1 cellular context compared by ENCODE assay signal in genomic region chr5:106142131-106142530, GRCh38.
TF ChIP-seq lines count a peak whose summit lies in the region.

No MANE protein-coding gene starts in this region.

TF ChIP-seq in SK-N-SH treated with all-trans-retinoic acid at 6 μM for 48 hours, 23 proteins besides CTCF, POLR2A, EP300 and RAD21 (continued from another document):
- TF ChIP-seq, protein P1, sequence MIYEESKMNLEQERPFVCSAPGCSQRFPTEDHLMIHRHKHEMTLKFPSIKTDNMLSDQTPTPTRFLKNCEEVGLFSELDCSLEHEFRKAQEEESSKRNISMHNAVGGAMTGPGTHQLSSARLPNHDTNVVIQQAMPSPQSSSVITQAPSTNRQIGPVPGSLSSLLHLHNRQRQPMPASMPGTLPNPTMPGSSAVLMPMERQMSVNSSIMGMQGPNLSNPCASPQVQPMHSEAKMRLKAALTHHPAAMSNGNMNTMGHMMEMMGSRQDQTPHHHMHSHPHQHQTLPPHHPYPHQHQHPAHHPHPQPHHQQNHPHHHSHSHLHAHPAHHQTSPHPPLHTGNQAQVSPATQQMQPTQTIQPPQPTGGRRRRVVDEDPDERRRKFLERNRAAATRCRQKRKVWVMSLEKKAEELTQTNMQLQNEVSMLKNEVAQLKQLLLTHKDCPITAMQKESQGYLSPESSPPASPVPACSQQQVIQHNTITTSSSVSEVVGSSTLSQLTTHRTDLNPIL (CRISPR knock-in tag; IDR thresholded peaks at IDR 0.05; ENCODE audit: low read depth), result no peak
- TF ChIP-seq ZNF8 (CRISPR knock-in tag; IDR thresholded peaks at IDR 0.05), result no peak
- no peak for TF ChIP-seq ZFP3 (CRISPR knock-in tag; IDR thresholded peaks at IDR 0.05)
- TF ChIP-seq ISL1 (CRISPR knock-in tag; IDR thresholded peaks at IDR 0.05), result no peak
- no peak for TF ChIP-seq GLIS3 (CRISPR knock-in tag; IDR thresholded peaks at IDR 0.05)
- no peak for TF ChIP-seq RARB (CRISPR knock-in tag; IDR thresholded peaks at IDR 0.05)
- TF ChIP-seq ZC3H10 (CRISPR knock-in tag; IDR thresholded peaks at IDR 0.05), result no peak
- TF ChIP-seq ARNTL (CRISPR knock-in tag; IDR thresholded peaks at IDR 0.05; ENCODE audit: borderline replicate concordance, low read depth), result no peak
- no peak for TF ChIP-seq ESRRG (CRISPR knock-in tag; IDR thresholded peaks at IDR 0.05)
- TF ChIP-seq, protein P2, sequence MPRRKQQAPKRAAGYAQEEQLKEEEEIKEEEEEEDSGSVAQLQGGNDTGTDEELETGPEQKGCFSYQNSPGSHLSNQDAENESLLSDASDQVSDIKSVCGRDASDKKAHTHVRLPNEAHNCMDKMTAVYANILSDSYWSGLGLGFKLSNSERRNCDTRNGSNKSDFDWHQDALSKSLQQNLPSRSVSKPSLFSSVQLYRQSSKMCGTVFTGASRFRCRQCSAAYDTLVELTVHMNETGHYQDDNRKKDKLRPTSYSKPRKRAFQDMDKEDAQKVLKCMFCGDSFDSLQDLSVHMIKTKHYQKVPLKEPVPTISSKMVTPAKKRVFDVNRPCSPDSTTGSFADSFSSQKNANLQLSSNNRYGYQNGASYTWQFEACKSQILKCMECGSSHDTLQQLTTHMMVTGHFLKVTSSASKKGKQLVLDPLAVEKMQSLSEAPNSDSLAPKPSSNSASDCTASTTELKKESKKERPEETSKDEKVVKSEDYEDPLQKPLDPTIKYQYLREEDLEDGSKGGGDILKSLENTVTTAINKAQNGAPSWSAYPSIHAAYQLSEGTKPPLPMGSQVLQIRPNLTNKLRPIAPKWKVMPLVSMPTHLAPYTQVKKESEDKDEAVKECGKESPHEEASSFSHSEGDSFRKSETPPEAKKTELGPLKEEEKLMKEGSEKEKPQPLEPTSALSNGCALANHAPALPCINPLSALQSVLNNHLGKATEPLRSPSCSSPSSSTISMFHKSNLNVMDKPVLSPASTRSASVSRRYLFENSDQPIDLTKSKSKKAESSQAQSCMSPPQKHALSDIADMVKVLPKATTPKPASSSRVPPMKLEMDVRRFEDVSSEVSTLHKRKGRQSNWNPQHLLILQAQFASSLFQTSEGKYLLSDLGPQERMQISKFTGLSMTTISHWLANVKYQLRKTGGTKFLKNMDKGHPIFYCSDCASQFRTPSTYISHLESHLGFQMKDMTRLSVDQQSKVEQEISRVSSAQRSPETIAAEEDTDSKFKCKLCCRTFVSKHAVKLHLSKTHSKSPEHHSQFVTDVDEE (CRISPR knock-in tag; IDR thresholded peaks at IDR 0.05), result no peak
- TF ChIP-seq, protein P3, sequence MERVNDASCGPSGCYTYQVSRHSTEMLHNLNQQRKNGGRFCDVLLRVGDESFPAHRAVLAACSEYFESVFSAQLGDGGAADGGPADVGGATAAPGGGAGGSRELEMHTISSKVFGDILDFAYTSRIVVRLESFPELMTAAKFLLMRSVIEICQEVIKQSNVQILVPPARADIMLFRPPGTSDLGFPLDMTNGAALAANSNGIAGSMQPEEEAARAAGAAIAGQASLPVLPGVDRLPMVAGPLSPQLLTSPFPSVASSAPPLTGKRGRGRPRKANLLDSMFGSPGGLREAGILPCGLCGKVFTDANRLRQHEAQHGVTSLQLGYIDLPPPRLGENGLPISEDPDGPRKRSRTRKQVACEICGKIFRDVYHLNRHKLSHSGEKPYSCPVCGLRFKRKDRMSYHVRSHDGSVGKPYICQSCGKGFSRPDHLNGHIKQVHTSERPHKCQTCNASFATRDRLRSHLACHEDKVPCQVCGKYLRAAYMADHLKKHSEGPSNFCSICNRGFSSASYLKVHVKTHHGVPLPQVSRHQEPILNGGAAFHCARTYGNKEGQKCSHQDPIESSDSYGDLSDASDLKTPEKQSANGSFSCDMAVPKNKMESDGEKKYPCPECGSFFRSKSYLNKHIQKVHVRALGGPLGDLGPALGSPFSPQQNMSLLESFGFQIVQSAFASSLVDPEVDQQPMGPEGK (CRISPR knock-in tag; IDR thresholded peaks at IDR 0.05; ENCODE audit: borderline replicate concordance), result no peak
- TF ChIP-seq CSDC2 (CRISPR knock-in tag; IDR thresholded peaks at IDR 0.05), result no peak
- TF ChIP-seq SNAI2 (CRISPR knock-in tag; IDR thresholded peaks at IDR 0.05), result no peak
